Comparison of ENCODE assay signal across 8 cellular contexts in genomic region chr13:49635599-49636433, GRCh38. TPM values are rescaled to one million over a fixed set of nuclear protein-coding genes. Genes with fewer than 3 reads are reported as not detected.
DNase-seq lines count a peak whose midpoint lies in the region; ATAC-seq lines count a peak whose summit lies in the region.

No MANE protein-coding gene starts in this region.

- H3K4me3 Mint-ChIP-seq in activated naive CD8-positive, alpha-beta T cell treated with anti-CD3 and anti-CD28 coated beads, Interleukin-2, amount 10 ng/mL, durations not matched to agents 7 days and 5 days = peak overlapping the region; percentile 81

- peak overlapping the region; percentile 54 for H3K4me3 ChIP-seq in HUES48 (ENCODE audit: low read depth, low read length)

- H3K4me1 Mint-ChIP-seq in activated naive CD8-positive, alpha-beta T cell treated with anti-CD3 and anti-CD28 coated beads, Interleukin-2, amount 10 ng/mL, durations not matched to agents 7 days and 5 days = peaks cover 13% of the 10 kb centered on the region

- POLR2A ChIA-PET in activated naive CD8-positive, alpha-beta T cell treated with anti-CD3 and anti-CD28 coated beads, Interleukin-2, amount 10 ng/mL, durations not matched to agents 7 days and 5 days (lab: Charles Lee) = interaction anchor here (0.9 to 1.0 kb wide), 2 partner anchors 157 to 193 kb away, joined by 3 to 6 read pairs; partner anchors contain the start of gene KPNA3

- H3K4me1 ChIP-seq in HUES48 (ENCODE audit: control insufficient read depth, insufficient read depth, low read length) = peaks cover 17% of the 10 kb centered on the region

- no peaks in the 10 kb centered on the region for H3K36me3 ChIP-seq in HUES48 (ENCODE audit: control insufficient read depth, insufficient read depth, low read length)

- no peaks in the 10 kb centered on the region for H3K9me3 Mint-ChIP-seq in activated naive CD8-positive, alpha-beta T cell treated with anti-CD3 and anti-CD28 coated beads, Interleukin-2, amount 10 ng/mL, durations not matched to agents 7 days and 5 days

- peak overlapping the region; percentile 28 for H3K9ac ChIP-seq in HUES48 (ENCODE audit: low read depth, low read length)

- H3K27ac Mint-ChIP-seq in activated naive CD8-positive, alpha-beta T cell treated with anti-CD3 and anti-CD28 coated beads, Interleukin-2, amount 10 ng/mL, durations not matched to agents 7 days and 5 days = peak overlapping the region; percentile 80

- DNase-seq in activated naive CD8-positive, alpha-beta T cell treated with anti-CD3 and anti-CD28 coated beads, Interleukin-2, amount 10 ng/mL, durations not matched to agents 7 days and 5 days = peak; percentile 33
- DNase-seq in lung microvascular endothelial cell (ENCODE audit: low read depth in 2 of 2) (peak; percentile 53 to 60), NOMO-1 (lab: John Stamatoyannopoulos, UW; ENCODE audit: unreplicated experiment in 2 of 2) (no peak), AML-193 (lab: John Stamatoyannopoulos, UW) (no peak)

- no peaks in the 10 kb centered on the region for H3K27me3 ChIP-seq in HUES48 (ENCODE audit: control insufficient read depth, insufficient read depth, low read length)

- no peaks in the 10 kb centered on the region for H3K27me3 Mint-ChIP-seq in activated naive CD8-positive, alpha-beta T cell treated with anti-CD3 and anti-CD28 coated beads, Interleukin-2, amount 10 ng/mL, durations not matched to agents 7 days and 5 days

- peak; percentile 76 for ATAC-seq in GM18861 (IDR thresholded peaks at IDR 0.05; ENCODE audit: unreplicated experiment)
- ATAC-seq in activated naive CD8-positive, alpha-beta T cell treated with anti-CD3 and anti-CD28 coated beads, Interleukin-2, amount 10 ng/mL, durations not matched to agents 7 days and 5 days (ENCODE audit: low read depth) = peak; percentile 88
- no peak for ATAC-seq in HG03457 (IDR thresholded peaks at IDR 0.05; ENCODE audit: unreplicated experiment)
- ATAC-seq in GM21447 (IDR thresholded peaks at IDR 0.05; ENCODE audit: unreplicated experiment) = no peak

- peak overlapping the region; percentile 69 for H3K27ac ChIP-seq in HUES48 (ENCODE audit: low read depth, low read length)

- H3K36me3 Mint-ChIP-seq in activated naive CD8-positive, alpha-beta T cell treated with anti-CD3 and anti-CD28 coated beads, Interleukin-2, amount 10 ng/mL, durations not matched to agents 7 days and 5 days = peaks cover 4% of the 10 kb centered on the region

- H3K9me3 ChIP-seq in HUES48 (ENCODE audit: control insufficient read depth, insufficient read depth, low read length) = no peaks in the 10 kb centered on the region

RNA-seq across cellular contexts. Expression of gene ARL11, which starts 7.5 kb away (rescaled TPM):
- total RNA-seq in activated naive CD8-positive, alpha-beta T cell treated with anti-CD3 and anti-CD28 coated beads, Interleukin-2, amount 10 ng/mL, durations not matched to agents 7 days and 5 days = 1 to 10 TPM; 3.5 to 4.3 TPM
- total RNA-seq in lung microvascular endothelial cell = 0.20 and 0.22 TPM in 2 replicates

RNA-seq across cellular contexts. Expression of gene RCBTB1, which starts 50.5 kb away (rescaled TPM):
- total RNA-seq in activated naive CD8-positive, alpha-beta T cell treated with anti-CD3 and anti-CD28 coated beads, Interleukin-2, amount 10 ng/mL, durations not matched to agents 7 days and 5 days = 10 to 100 TPM; 18.9 to 20.6 TPM
- 21.1 and 24.4 TPM in 2 replicates for total RNA-seq in lung microvascular endothelial cell

RNA-seq across cellular contexts. Expression of gene EBPL, which starts 55.5 kb away (rescaled TPM):
- total RNA-seq in activated naive CD8-positive, alpha-beta T cell treated with anti-CD3 and anti-CD28 coated beads, Interleukin-2, amount 10 ng/mL, durations not matched to agents 7 days and 5 days = 10 to 100 TPM; 26.0 to 28.0 TPM
- total RNA-seq in lung microvascular endothelial cell = 82.8 and 102 TPM in 2 replicates

Comparison
In these comparisons a context has a peak if more than half of its experiments do, and no peak if none do; other contexts are left out.
1. ATAC-seq: peak in GM18861 (single experiment) and activated naive CD8-positive, alpha-beta T cell treated with anti-CD3 and anti-CD28 coated beads, Interleukin-2, amount 10 ng/mL, durations not matched to agents 7 days and 5 days (single experiment); none in HG03457 (single experiment) and GM21447 (single experiment).
2. DNase-seq: peak in activated naive CD8-positive, alpha-beta T cell treated with anti-CD3 and anti-CD28 coated beads, Interleukin-2, amount 10 ng/mL, durations not matched to agents 7 days and 5 days (single experiment) and lung microvascular endothelial cell (2 of 2); none in NOMO-1 (0 of 2) and AML-193 (0 of 2).